In genomic region chrX:132218100-132218807, GRCh38 we compare ENCODE assay signal across 8 cellular contexts. TPM values are rescaled to one million over a fixed set of nuclear protein-coding genes. Genes with fewer than 3 reads are reported as not detected.
DNase-seq lines count a peak whose midpoint lies in the region; ATAC-seq and TF ChIP-seq lines count a peak whose summit lies in the region.

No MANE protein-coding gene starts in this region.

- H3K27me3 Mint-ChIP-seq in activated naive CD8-positive, alpha-beta T cell treated with anti-CD3 and anti-CD28 coated beads for 36 hours: no peaks in the 10 kb centered on the region
- H3K27me3 Mint-ChIP-seq in type B pancreatic cell: no peaks in the 10 kb centered on the region

- intact Hi-C loops in heart left ventricle (cut with DNase I): loop anchor here in 6 of 10 donors (2.0 to 10.0 kb wide), 5 partner anchors 46 to 373 kb away; no protein-coding TSS in a partner anchor

- peak; percentile 51 for ATAC-seq in HG02610 (IDR thresholded peaks at IDR 0.05; ENCODE audit: unreplicated experiment)
- peak; percentile 83 to 94 (median 92) for ATAC-seq in heart left ventricle

- peak overlapping the region; percentile 86 for H3K4me3 Mint-ChIP-seq in activated naive CD8-positive, alpha-beta T cell treated with anti-CD3 and anti-CD28 coated beads for 36 hours
- H3K4me3 Mint-ChIP-seq in type B pancreatic cell: peak overlapping the region; percentile 98

- DNase-seq in GM10266 (ENCODE audit: extremely low spot score) (peak; percentile 79), NCI-H1092 (lab: John Stamatoyannopoulos, UW) (peak; percentile 79), SKM-1 treated with dmso at 0.1 percent for 144 hours (lab: John Stamatoyannopoulos, UW; ENCODE audit: unreplicated experiment) (peak; percentile 16), heart left ventricle (peak; percentile 85 to 90 (median 87)), pons (ENCODE audit: low spot score) (peak; percentile 79), type B pancreatic cell (ENCODE audit: extremely low spot score, unreplicated experiment) (peak; percentile 91)
- DNase-seq in activated naive CD8-positive, alpha-beta T cell treated with anti-CD3 and anti-CD28 coated beads for 36 hours: peak; percentile 83

- peak in 1 of 2 donors; percentile 36 for TF ChIP-seq POLR2A in heart left ventricle (IDR thresholded peaks at IDR 0.05)

- TF ChIP-seq CTCF in GM10266 (IDR thresholded peaks at IDR 0.05; ENCODE audit: control insufficient read depth, insufficient read depth, low read depth, missing control alignments) (no peak), heart left ventricle (IDR thresholded peaks at IDR 0.05) (no peak), type B pancreatic cell (conservative IDR thresholded peaks at IDR 0.05) (no peak)

- H3K36me3 ChIP-seq in heart left ventricle: peaks cover 0 to 15% (median 8%) of the 10 kb centered on the region in 9 donors

- H3K27me3 ChIP-seq in heart left ventricle: peaks cover 0 to 13% (median 0%) of the 10 kb centered on the region in 9 donors

- peak overlapping the region; percentile 84 for H3K27ac Mint-ChIP-seq in activated naive CD8-positive, alpha-beta T cell treated with anti-CD3 and anti-CD28 coated beads for 36 hours
- peak overlapping the region; percentile 98 for H3K27ac Mint-ChIP-seq in type B pancreatic cell

- H3K27ac ChIP-seq in heart left ventricle: peak overlapping the region; percentile 88 to 99 (median 96)

- no peaks in the 10 kb centered on the region for H3K9me3 ChIP-seq in heart left ventricle

- 0 to 45% (median 21%) methylated on average over 14 to 45 of the region's 45 CpGs for WGBS in heart left ventricle, 4 donors

- H3K9me3 Mint-ChIP-seq in activated naive CD8-positive, alpha-beta T cell treated with anti-CD3 and anti-CD28 coated beads for 36 hours: no peaks in the 10 kb centered on the region
- no peaks in the 10 kb centered on the region for H3K9me3 Mint-ChIP-seq in type B pancreatic cell

- peaks cover 11% of the 10 kb centered on the region for H3K36me3 Mint-ChIP-seq in activated naive CD8-positive, alpha-beta T cell treated with anti-CD3 and anti-CD28 coated beads for 36 hours
- peaks cover 13% of the 10 kb centered on the region for H3K36me3 Mint-ChIP-seq in type B pancreatic cell

- peak overlapping the region; percentile 40 to 98 (median 80) for H3K4me3 ChIP-seq in heart left ventricle

- peaks cover 23% of the 10 kb centered on the region for H3K4me1 Mint-ChIP-seq in activated naive CD8-positive, alpha-beta T cell treated with anti-CD3 and anti-CD28 coated beads for 36 hours
- peaks cover 31% of the 10 kb centered on the region for H3K4me1 Mint-ChIP-seq in type B pancreatic cell (ENCODE audit: unreplicated experiment)

- H3K4me1 ChIP-seq in heart left ventricle: peaks cover 0 to 35% (median 15%) of the 10 kb centered on the region in 12 donors

RNA-seq across cellular contexts. Expression of gene RAP2C, which starts 1.0 kb away (rescaled TPM):
- 10 to 100 TPM; 30.6 to 34.5 TPM for total RNA-seq in activated naive CD8-positive, alpha-beta T cell treated with anti-CD3 and anti-CD28 coated beads for 36 hours
- total RNA-seq in heart left ventricle (10 to 100 TPM in 7 of 9 donors, 1 to 10 TPM in 2; 8.2 to 23.6 (median 16.7) TPM), type B pancreatic cell (ENCODE audit: low replicate concordance) (50.7 and 53.4 TPM in 2 replicates)
- 10 to 100 TPM in 1 of 2 donors, 1 to 10 TPM in 1; 9.0 to 11.4 TPM for polyA plus RNA-seq in heart left ventricle

Comparison
In these comparisons a context has a peak if more than half of its experiments do, and no peak if none do; other contexts are left out.
1. Peak in every context shown above with its lines: DNase-seq, ATAC-seq, H3K4me3 ChIP-seq and H3K27ac ChIP-seq.
2. DNase-seq: peak in every context shown above with its lines; median percentile 91 in type B pancreatic cell; 87 in heart left ventricle; 83 in activated naive CD8-positive, alpha-beta T cell treated with anti-CD3 and anti-CD28 coated beads for 36 hours; 79 in GM10266; 79 in NCI-H1092; 79 in pons; 16 in SKM-1 treated with dmso at 0.1 percent for 144 hours.